Comparison of ENCODE assay signal across 8 cellular contexts in genomic region chr6:31658983-31659648, GRCh38. TPM values are rescaled to one million over a fixed set of nuclear protein-coding genes. Genes with fewer than 3 reads are reported as not detected.
DNase-seq lines count a peak whose midpoint lies in the region; ATAC-seq and TF ChIP-seq lines count a peak whose summit lies in the region.

No MANE protein-coding gene starts in this region.

- H3K4me3 Mint-ChIP-seq in activated naive CD4-positive, alpha-beta T cell treated with anti-CD3 and anti-CD28 coated beads for 36 hours = peak overlapping the region; percentile 91

- intact Hi-C loops in activated naive CD4-positive, alpha-beta T cell treated with anti-CD3 and anti-CD28 coated beads for 36 hours (cut with micrococcal nuclease) = no loop called here

- H3K36me3 Mint-ChIP-seq in activated naive CD4-positive, alpha-beta T cell treated with anti-CD3 and anti-CD28 coated beads for 36 hours (ENCODE audit: low read depth) = peaks cover 43% of the 10 kb centered on the region

- no peak for ATAC-seq in lung (ENCODE audit: insufficient read depth, low FRiP score)

- no peak for DNase-seq in activated naive CD4-positive, alpha-beta T cell treated with anti-CD3 and anti-CD28 coated beads for 36 hours
- no peak for DNase-seq in activated naive CD4-positive, alpha-beta T cell (lab: John Stamatoyannopoulos, UW)
- DNase-seq in astrocyte of the spinal cord (ENCODE audit: low read depth, low spot score) (no peak), lung (ENCODE audit: low spot score) (no peak), tibial nerve (ENCODE audit: low spot score in 2 of 2) (no peak), NCI-H2196 (lab: John Stamatoyannopoulos, UW; ENCODE audit: unreplicated experiment) (no peak), middle frontal gyrus (ENCODE audit: extremely low spot score, low spot score) (no peak), NCI-H146 treated with DMSO at 0.1 percent for 48 hours (lab: John Stamatoyannopoulos, UW; ENCODE audit: unreplicated experiment) (no peak)

- H3K9me3 ChIP-seq in lung (ENCODE audit: control insufficient read depth in 2 of 2, insufficient read depth in 1 of 2, low read length in 1 of 2) (no peaks in the 10 kb centered on the region), tibial nerve (no peaks in the 10 kb centered on the region)

- TF ChIP-seq POLR2A in tibial nerve (IDR thresholded peaks at IDR 0.05) = no peak

- no peak for TF ChIP-seq EP300 in tibial nerve (IDR thresholded peaks at IDR 0.05)

- peak overlapping the region; percentile 61 for H3K4me3 ChIP-seq in astrocyte of the spinal cord (ENCODE audit: low read depth, low read length)
- peak overlapping the region; percentile 79 for H3K4me3 ChIP-seq in lung
- H3K4me3 ChIP-seq in tibial nerve = peak overlapping the region; percentile 52 to 81 (median 74)

- 85 to 92% methylated on average over 13 of the region's 13 CpGs for WGBS in lung, 2 donors
- WGBS in tibial nerve, 2 donors = 75% methylated on average over 11 to 13 of the region's 13 CpGs

- H3K4me1 ChIP-seq in lung (ENCODE audit: control insufficient read depth in 2 of 2, insufficient read depth in 2 of 2, low read length in 2 of 2) (peaks cover 7 to 25% of the 10 kb centered on the region in 2 donors), tibial nerve (peaks cover 0 to 64% (median 34%) of the 10 kb centered on the region in 4 donors)

- in situ Hi-C loops in astrocyte of the spinal cord (cut with HindIII; ENCODE audit: low sequenced_read_pairs) = no loop called here

- H3K27ac Mint-ChIP-seq in activated naive CD4-positive, alpha-beta T cell treated with anti-CD3 and anti-CD28 coated beads for 36 hours = peak overlapping the region; percentile 94

- no peaks in the 10 kb centered on the region for H3K27me3 ChIP-seq in lung (ENCODE audit: control insufficient read depth, insufficient read depth)
- H3K27me3 ChIP-seq in tibial nerve = no peaks in the 10 kb centered on the region

- H3K27ac ChIP-seq in lung (ENCODE audit: low read depth in 1 of 2, low read length in 1 of 2) = peak overlapping the region in 1 of 2 donors; percentile 95
- peak overlapping the region in 3 of 4 donors; percentile 81 to 91 (median 89) for H3K27ac ChIP-seq in tibial nerve

- no peaks in the 10 kb centered on the region for H3K9me3 Mint-ChIP-seq in activated naive CD4-positive, alpha-beta T cell treated with anti-CD3 and anti-CD28 coated beads for 36 hours

- H3K27me3 Mint-ChIP-seq in activated naive CD4-positive, alpha-beta T cell treated with anti-CD3 and anti-CD28 coated beads for 36 hours (ENCODE audit: low read depth) = no peaks in the 10 kb centered on the region

- H3K4me1 Mint-ChIP-seq in activated naive CD4-positive, alpha-beta T cell treated with anti-CD3 and anti-CD28 coated beads for 36 hours (ENCODE audit: low read depth) = peaks cover 64% of the 10 kb centered on the region

- CTCF ChIA-PET in activated naive CD4-positive, alpha-beta T cell treated with anti-CD3 and anti-CD28 coated beads for 36 hours (lab: Charles Lee) = interaction anchor here (0.6 kb wide), 2 partner anchors 132 to 231 kb away, joined by 3 read pairs; no protein-coding TSS in a partner anchor

- H3K36me3 ChIP-seq in lung (ENCODE audit: control insufficient read depth in 2 of 2, insufficient read depth in 2 of 2, low read length in 2 of 2) (peaks cover 3 to 29% of the 10 kb centered on the region in 2 donors), tibial nerve (peaks cover 0 to 56% (median 0%) of the 10 kb centered on the region in 3 donors)

- TF ChIP-seq CTCF in astrocyte of the spinal cord (IDR thresholded peaks at IDR 0.05; ENCODE audit: low read depth, low read length) = no peak
- TF ChIP-seq CTCF in lung (IDR thresholded peaks at IDR 0.05; ENCODE audit: control extremely low read depth, extremely low read depth) = no peak
- TF ChIP-seq CTCF in tibial nerve (IDR thresholded peaks at IDR 0.05) = no peak

RNA-seq across cellular contexts. Expression of gene C6orf47, which starts 1.5 kb away (rescaled TPM):
- 1 to 10 TPM; 8.8 to 9.0 TPM for total RNA-seq in activated naive CD4-positive, alpha-beta T cell treated with anti-CD3 and anti-CD28 coated beads for 36 hours
- total RNA-seq in lung (10 to 100 TPM; 18.9 to 26.8 TPM), tibial nerve (10 to 100 TPM; 13.8 to 23.3 (median 20.5) TPM)
- 10 to 100 TPM; 23.5 to 24.5 TPM for polyA plus RNA-seq in lung

RNA-seq across cellular contexts. Expression of gene APOM, which starts 3.4 kb away (rescaled TPM):
- 1 to 10 TPM; 2.6 to 3.7 TPM for total RNA-seq in activated naive CD4-positive, alpha-beta T cell treated with anti-CD3 and anti-CD28 coated beads for 36 hours
- total RNA-seq in lung (1 to 10 TPM; 1.3 to 2.5 TPM), tibial nerve (1 to 10 TPM in 1 of 4 donors, under 1 TPM in 2, not detected in 1; 0.63 to 2.0 (median 0.90) TPM)
- polyA plus RNA-seq in lung = 1 to 10 TPM; 2.2 to 8.8 TPM

RNA-seq across cellular contexts. Expression of gene GPANK1, which starts 5.7 kb away (rescaled TPM):
- total RNA-seq in activated naive CD4-positive, alpha-beta T cell treated with anti-CD3 and anti-CD28 coated beads for 36 hours = 10 to 100 TPM; 31.2 to 32.4 TPM
- total RNA-seq in lung (10 to 100 TPM; 13.3 to 16.6 TPM), tibial nerve (10 to 100 TPM; 18.8 to 30.0 (median 26.5) TPM)
- polyA plus RNA-seq in lung = 10 to 100 TPM; 12.7 to 15.7 TPM

RNA-seq across cellular contexts. Expression of gene BAG6, which starts 6.7 kb away (rescaled TPM):
- 100 to 1,000 TPM; 286 to 295 TPM for total RNA-seq in activated naive CD4-positive, alpha-beta T cell treated with anti-CD3 and anti-CD28 coated beads for 36 hours
- 100 to 1,000 TPM; 164 to 259 TPM for total RNA-seq in lung
- 100 to 1,000 TPM; 189 to 322 TPM for polyA plus RNA-seq in lung
- total RNA-seq in tibial nerve = 100 to 1,000 TPM; 189 to 228 (median 210) TPM

RNA-seq across cellular contexts. Expression of gene CSNK2B, which starts 6.8 kb away (rescaled TPM):
- 100 to 1,000 TPM; 215 to 219 TPM for total RNA-seq in activated naive CD4-positive, alpha-beta T cell treated with anti-CD3 and anti-CD28 coated beads for 36 hours
- 100 to 1,000 TPM; 114 to 123 TPM for total RNA-seq in lung
- polyA plus RNA-seq in lung = 100 to 1,000 TPM; 150 to 154 TPM
- total RNA-seq in tibial nerve = 100 to 1,000 TPM; 183 to 207 (median 188) TPM
